In genomic region chr22:27504854-27505253, GRCh38 we compare ENCODE assay signal across 26 cellular contexts.
"Had no signal": no experiment of that assay in that cellular context is flagged by ENCODE, and none has a peak within 500 bp of the region (broad histone marks: within the 10 kb centered on the region; RNA-seq: fewer than 3 reads in every experiment).

No MANE protein-coding gene starts in this region.

- H3K4me1 Mint-ChIP-seq: activated CD4-positive, alpha-beta memory T cell treated with anti-CD3 and anti-CD28 coated beads, Interleukin-2, amount 10 ng/mL, durations not matched to agents 7 days and 5 days; activated CD4-positive, alpha-beta T cell treated with anti-CD3 and anti-CD28 coated beads for 36 hours; activated naive CD4-positive, alpha-beta T cell treated with anti-CD3 and anti-CD28 coated beads, Interleukin-2, amount 10 ng/mL, durations not matched to agents 7 days and 5 days; activated naive CD8-positive, alpha-beta T cell treated with anti-CD3 and anti-CD28 coated beads for 36 hours; T-cell had no signal

- H3K9me3 Mint-ChIP-seq: activated CD4-positive, alpha-beta memory T cell treated with anti-CD3 and anti-CD28 coated beads, Interleukin-2, amount 10 ng/mL, durations not matched to agents 7 days and 5 days had no signal

- ATAC-seq: activated CD4-positive, alpha-beta T cell treated with anti-CD3 and anti-CD28 coated beads for 36 hours; T-cell had no signal

- H3K27ac Mint-ChIP-seq: activated CD4-positive, alpha-beta memory T cell treated with anti-CD3 and anti-CD28 coated beads, Interleukin-2, amount 10 ng/mL, durations not matched to agents 7 days and 5 days; activated CD4-positive, alpha-beta T cell treated with anti-CD3 and anti-CD28 coated beads for 36 hours; activated naive CD4-positive, alpha-beta T cell treated with anti-CD3 and anti-CD28 coated beads, Interleukin-2, amount 10 ng/mL, durations not matched to agents 7 days and 5 days; activated naive CD8-positive, alpha-beta T cell treated with anti-CD3 and anti-CD28 coated beads for 36 hours; activated T-helper 2 cell treated with anti-CD3 and anti-CD28 coated beads, Interferon-gamma antibody, Interleukin-2, Interleukin-4, amounts not matched to agents 10 μg/mL and 5 μg/mL and 100 μg/mL, durations not matched to agents 14 hours and 24 hours and 36 hours; T-cell had no signal

- H3K4me3 Mint-ChIP-seq: activated CD4-positive, alpha-beta memory T cell treated with anti-CD3 and anti-CD28 coated beads, Interleukin-2, amount 10 ng/mL, durations not matched to agents 7 days and 5 days; activated CD4-positive, alpha-beta T cell treated with anti-CD3 and anti-CD28 coated beads for 36 hours; activated naive CD4-positive, alpha-beta T cell treated with anti-CD3 and anti-CD28 coated beads, Interleukin-2, amount 10 ng/mL, durations not matched to agents 7 days and 5 days; activated naive CD8-positive, alpha-beta T cell treated with anti-CD3 and anti-CD28 coated beads for 36 hours; T-cell had no signal

- H3K27me3 Mint-ChIP-seq: activated CD4-positive, alpha-beta memory T cell treated with anti-CD3 and anti-CD28 coated beads, Interleukin-2, amount 10 ng/mL, durations not matched to agents 7 days and 5 days; activated naive CD4-positive, alpha-beta T cell treated with anti-CD3 and anti-CD28 coated beads, Interleukin-2, amount 10 ng/mL, durations not matched to agents 7 days and 5 days had no signal

- H3K4me3 ChIP-seq: SK-N-MC had no signal

- DNase-seq: activated CD4-positive, alpha-beta memory T cell treated with anti-CD3 and anti-CD28 coated beads, Interleukin-2, amount 10 ng/mL, durations not matched to agents 7 days and 5 days; activated CD4-positive, alpha-beta T cell treated with anti-CD3 and anti-CD28 coated beads for 36 hours; activated CD4-positive, alpha-beta T cell treated with anti-CD3 and anti-CD28 coated beads, Interleukin-2, amount 50 U/mL, for 1 hour; activated CD4-positive, CD25-positive, alpha-beta regulatory T cell; activated gamma-delta T cell treated with Interleukin-2 at 50 U/mL for 16 hours; activated naive CD4-positive, alpha-beta T cell treated with anti-CD3 and anti-CD28 coated beads, Interleukin-2, amount 10 ng/mL, durations not matched to agents 7 days and 5 days; activated naive CD8-positive, alpha-beta T cell treated with anti-CD3 and anti-CD28 coated beads for 36 hours; activated T-cell treated with anti-CD3 and anti-CD28 coated beads for 4 hours; activated T-cell treated with anti-CD3 and anti-CD28 coated beads, Interleukin-2, amount 50 U/mL, for 48 hours; central memory CD4-positive, alpha-beta T cell; KG1; NCI-H1092; NCI-H1417; NCI-H1930; NCI-H2227 treated with DMSO at 0.1 percent for 48 hours; NCI-H524 treated with DMSO at 0.1 percent for 48 hours; NCI-H82; NK-92 treated with Interleukin-12 subunit alpha and Interleukin-12 subunit beta, amount 100 ng/mL, for 24 hours; OCI-M1; SIG-M5; T-cell; T-helper 2 cell; T1000 had no signal

- H3K36me3 Mint-ChIP-seq: activated naive CD4-positive, alpha-beta T cell treated with anti-CD3 and anti-CD28 coated beads, Interleukin-2, amount 10 ng/mL, durations not matched to agents 7 days and 5 days; activated naive CD8-positive, alpha-beta T cell treated with anti-CD3 and anti-CD28 coated beads for 36 hours; T-cell had no signal

- H3K27ac ChIP-seq: SK-N-MC, VCaP had no signal
